In genomic region chr4:108118505-108118904, GRCh38 we compare ENCODE assay signal across 8 cellular contexts. TPM values are rescaled to one million over a fixed set of nuclear protein-coding genes. Genes with fewer than 3 reads are reported as not detected.
DNase-seq lines count a peak whose midpoint lies in the region; ATAC-seq, FAIRE-seq and TF ChIP-seq lines count a peak whose summit lies in the region.

No MANE protein-coding gene starts in this region.

- H3K27ac ChIP-seq in GM12878 (ENCODE audit: control insufficient read depth, insufficient read depth) = peak overlapping the region; percentile 35; the same call in 1 of the 2 replicates

- no TSS peak for BruUV-seq in GM12878 (replicated peaks; lab: Mats Ljungman, UMichigan)

- in situ Hi-C loops in GM12878 (cut with MboI) = no loop called here

- RAD21 ChIA-PET in GM12878 (lab: Charles Lee; ENCODE audit: unreplicated experiment) = interaction anchor here (0.6 to 2.3 kb wide), 10 partner anchors 10 to 56 kb away, joined by 3 to 11 read pairs (median 4); partner anchors contain the start of gene LEF1

- H3K4me1 ChIP-seq in GM12878 (ENCODE audit: control insufficient read depth, insufficient read depth, low read length) = peaks cover 29% of the 10 kb centered on the region

- TF ChIP-seq POLR2A in GM12878 (IDR thresholded peaks at IDR 0.05; ENCODE audit: low read depth, low read length) = no peak

- CTCF ChIA-PET in GM12878 (lab: Yijun Ruan, JAX) = interaction anchor here (0.7 to 1.5 kb wide), 7 partner anchors 20 to 454 kb away, joined by 3 to 5 read pairs (median 3); no protein-coding TSS in a partner anchor

- H4K20me1 ChIP-seq in GM12878 (ENCODE audit: control insufficient read depth, insufficient read depth) = no peaks in the 10 kb centered on the region

- no peaks in the 10 kb centered on the region for H3K9me3 Mint-ChIP-seq in activated CD4-positive, alpha-beta T cell treated with anti-CD3 and anti-CD28 coated beads, Interleukin-2, amount 10 ng/mL, durations not matched to agents 24 days and 14 days

- no peak for TF ChIP-seq CTCF in GM12878 (IDR thresholded peaks at IDR 0.05 in 2 of 3, conservative IDR thresholded peaks at IDR 0.05 in 1 of 3; ENCODE audit: control insufficient read depth in 2 of 3, extremely low read depth in 1 of 3, insufficient read depth in 1 of 3, low read depth in 3 of 3, low read length in 3 of 3)

- no peak overlapping the region for H3K9ac ChIP-seq in GM12878 (ENCODE audit: control insufficient read depth, insufficient read depth, low read length)

- FAIRE-seq in GM12878 (lab: Jason Lieb, UNC) = peak; percentile 78

- H3K9me3 ChIP-seq in GM12878 (replicated peaks; ENCODE audit: control insufficient read depth, insufficient read depth, low read length) = no peaks in the 10 kb centered on the region

- no peaks in the 10 kb centered on the region for H3K79me2 ChIP-seq in GM12878 (ENCODE audit: control insufficient read depth, insufficient read depth, low read length)

- no peak overlapping the region; the same call in 1 of the 2 replicates for H3K4me3 ChIP-seq in GM12878

- peaks cover 82% of the 10 kb centered on the region for H3K4me1 Mint-ChIP-seq in activated CD4-positive, alpha-beta T cell treated with anti-CD3 and anti-CD28 coated beads, Interleukin-2, amount 10 ng/mL, durations not matched to agents 24 days and 14 days

- WGBS in GM12878 (ENCODE audit: insufficient coverage, insufficient replicate concordance, low lambda C conversion rate, missing lambda C conversion rate) = 0% methylated on average over 3 of the region's 3 CpGs

- H3K27me3 ChIP-seq in GM12878 (replicated peaks in 1 of 2; ENCODE audit: control insufficient read depth in 2 of 2, insufficient read depth in 2 of 2, low read length in 1 of 2) = no peaks in the 10 kb centered on the region

- H3K27ac Mint-ChIP-seq in activated CD4-positive, alpha-beta T cell treated with anti-CD3 and anti-CD28 coated beads, Interleukin-2, amount 10 ng/mL, durations not matched to agents 24 days and 14 days = peak overlapping the region; percentile 91

- peak overlapping the region; percentile 66 for H3K4me3 Mint-ChIP-seq in activated CD4-positive, alpha-beta T cell treated with anti-CD3 and anti-CD28 coated beads, Interleukin-2, amount 10 ng/mL, durations not matched to agents 24 days and 14 days

- POLR2A ChIA-PET in GM12878 (lab: Charles Lee) = interaction anchor here (0.5 to 1.5 kb wide), 3 partner anchors 10 to 399 kb away, joined by 3 to 7 read pairs (median 7); partner anchors contain the start of gene PAPSS1

- no peak overlapping the region for H2AFZ ChIP-seq in GM12878 (ENCODE audit: control insufficient read depth, low read depth, low read length)

- ATAC-seq in HG02678 (IDR thresholded peaks at IDR 0.05; ENCODE audit: unreplicated experiment) (peak; percentile 88), GM12878 (peak; percentile 85)

- intact Hi-C loops in activated CD4-positive, alpha-beta T cell treated with anti-CD3 and anti-CD28 coated beads, Interleukin-2, amount 10 ng/mL, durations not matched to agents 24 days and 14 days (cut with micrococcal nuclease) = loop anchor here (2.0 kb wide), 1 partner anchor 18 kb away; no protein-coding TSS in a partner anchor
- intact Hi-C loops in GM12878 (cut with micrococcal nuclease; ENCODE audit: unreplicated experiment) = loop anchor here (5.0 kb wide), 1 partner anchor 49 kb away; the partner anchor contains the start of gene LEF1

- TF ChIP-seq RAD21 in GM12878 (IDR thresholded peaks at IDR 0.05; ENCODE audit: insufficient read depth, low read depth, low read length) = no peak

- DNase-seq in activated CD4-positive, alpha-beta T cell treated with anti-CD3 and anti-CD28 coated beads, Interleukin-2, amount 10 ng/mL, durations not matched to agents 24 days and 14 days = peak; percentile 82
- DNase-seq in activated CD4-positive, alpha-beta T cell treated with anti-CD3 and anti-CD28 coated beads, Interleukin-2, amount 50 U/mL, for 48 hours = no peak
- DNase-seq in NCI-H1436 (lab: John Stamatoyannopoulos, UW) = peak; percentile 60
- DNase-seq in GM12878 (ENCODE audit: low read depth, low spot score) = peak; percentile 66
- no peak for DNase-seq in epidermal melanocyte (ENCODE audit: insufficient read length, low spot score)
- no peak for DNase-seq in mesenteric fat pad (ENCODE audit: low spot score)
- DNase-seq in CD1c-positive myeloid dendritic cell (ENCODE audit: extremely low spot score) = no peak

- SMC1A ChIA-PET in GM12878 (lab: Charles Lee; ENCODE audit: uncharacterized antibody, unreplicated experiment) = interaction anchor here (0.9 to 6.4 kb wide), 10 partner anchors 9 to 124 kb away, joined by 3 to 44 read pairs (median 4); no protein-coding TSS in a partner anchor

- H3K36me3 Mint-ChIP-seq in activated CD4-positive, alpha-beta T cell treated with anti-CD3 and anti-CD28 coated beads, Interleukin-2, amount 10 ng/mL, durations not matched to agents 24 days and 14 days (ENCODE audit: low read depth) = peaks cover 40% of the 10 kb centered on the region

- TF ChIP-seq EP300 in GM12878 (IDR thresholded peaks at IDR 0.05; ENCODE audit: borderline replicate concordance in 1 of 2, control insufficient read depth in 1 of 2, low read depth in 2 of 2, low read length in 2 of 2) = peak; percentile 85

- H3K27me3 Mint-ChIP-seq in activated CD4-positive, alpha-beta T cell treated with anti-CD3 and anti-CD28 coated beads, Interleukin-2, amount 10 ng/mL, durations not matched to agents 24 days and 14 days = no peaks in the 10 kb centered on the region

- H3K36me3 ChIP-seq in GM12878 (ENCODE audit: control insufficient read depth in 2 of 2, insufficient read depth in 2 of 2, low read length in 1 of 2) = no peaks in the 10 kb centered on the region

- H3K4me2 ChIP-seq in GM12878 (ENCODE audit: control insufficient read depth, insufficient read depth) = peak overlapping the region; percentile 28

TF ChIP-seq in GM12878, 131 proteins besides CTCF, POLR2A, EP300 and RAD21 (continues in another document):
- TF ChIP-seq RCOR1 (conservative IDR thresholded peaks at IDR 0.05; ENCODE audit: low read depth, low read length) (peak; percentile 84; the same call in 1 of the 2 replicates), MXI1 (IDR thresholded peaks at IDR 0.05; ENCODE audit: low read depth, low read length) (no peak; the same call in 1 of the 2 replicates), PBX3 (IDR thresholded peaks at IDR 0.05; ENCODE audit: insufficient replicate concordance, low read depth, low read length) (peak; percentile 35), SMC3 (IDR thresholded peaks at IDR 0.05; ENCODE audit: borderline replicate concordance, low read length) (no peak), YBX1 (IDR thresholded peaks at IDR 0.05) (no peak), ZSCAN29 (IDR thresholded peaks at IDR 0.05) (peak; percentile 51; the same call in 1 of the 2 replicates), ZNF622 (IDR thresholded peaks at IDR 0.05) (no peak), SKIL (IDR thresholded peaks at IDR 0.05; ENCODE audit: low read depth, poor library complexity, severe bottlenecking) (peak; percentile 89), FOXM1 (IDR thresholded peaks at IDR 0.05; ENCODE audit: low read depth, low read length) (peak; percentile 82; the same call in 1 of the 2 replicates), CEBPB (IDR thresholded peaks at IDR 0.05; ENCODE audit: borderline replicate concordance in 1 of 2, low read depth in 2 of 2, low read length in 2 of 2) (no peak), ESRRA (IDR thresholded peaks at IDR 0.05; ENCODE audit: low read length) (no peak)

RNA-seq across cellular contexts. Expression of gene LEF1, which starts 50.2 kb away (rescaled TPM):
- total RNA-seq in activated CD4-positive, alpha-beta T cell treated with anti-CD3 and anti-CD28 coated beads, Interleukin-2, amount 10 ng/mL, durations not matched to agents 24 days and 14 days = 131 and 141 TPM in 2 replicates
- total RNA-seq in GM12878 (2013; cell fraction: nucleolus; rRNA removed) = 14.4 and 16.8 TPM in 2 replicates
- total RNA-seq in GM12878 (2014; rRNA removed) (22.7 and 23.9 TPM in 2 replicates), GM12878 (2014; rRNA removed; fragmentation: Illumina TruSeq; extraction: Trizol) (24.3 and 24.5 TPM in 2 replicates), GM12878 (2021) (18.0 and 18.4 TPM in 2 replicates), mesenteric fat pad (3.1 TPM)
- 8.4 TPM for polyA plus RNA-seq in GM12878 (2011; ENCODE audit: low read depth)
- polyA plus RNA-seq in GM12878 (2011; rRNA removed) (10.4 and 12.7 TPM in 2 replicates), GM12878 (2014; fragmentation: Illumina TruSeq; extraction: Trizol) (38.1 and 53.6 TPM in 2 replicates), GM12878 (2014; fragmentation: Nextera tagmentation; extraction: Ambion mirVana) (10 to 100 TPM; 10.2 to 10.5 TPM), GM12878 (2014; rRNA removed) (14.9 and 20.5 TPM in 2 replicates), GM12878 (2016; fragmentation: Nextera tagmentation; extraction: Ambion mirVana) (10 to 100 TPM; 16.7 to 23.5 TPM)
- 9.4 and 10.7 TPM in 2 replicates for polyA plus RNA-seq in GM12878 (2011; cell fraction: cytosol; rRNA removed)
- 7.4 and 9.6 TPM in 2 replicates for polyA plus RNA-seq in GM12878 (2011; cell fraction: nucleus; rRNA removed)
- 10.2 and 12.1 TPM in 2 replicates for polyA plus RNA-seq in GM12878 (2012)
- 15.9 and 18.7 TPM in 2 replicates for polyA minus RNA-seq in GM12878 (2011; rRNA and poly(A)+ RNA removed)
- 2.7 and 3.7 TPM in 2 replicates for polyA minus RNA-seq in GM12878 (2011; cell fraction: cytosol; rRNA and poly(A)+ RNA removed)
- 6.0 and 11.5 TPM in 2 replicates for polyA minus RNA-seq in GM12878 (2011; cell fraction: nucleus; rRNA and poly(A)+ RNA removed)

Comparison
In these comparisons a context has a peak if more than half of its experiments do, and no peak if none do; other contexts are left out.
1. DNase-seq: peak in activated CD4-positive, alpha-beta T cell treated with anti-CD3 and anti-CD28 coated beads, Interleukin-2, amount 10 ng/mL, durations not matched to agents 24 days and 14 days (single experiment), NCI-H1436 (single experiment) and GM12878 (single experiment); none in activated CD4-positive, alpha-beta T cell treated with anti-CD3 and anti-CD28 coated beads, Interleukin-2, amount 50 U/mL, for 48 hours (0 of 2), epidermal melanocyte (single experiment), mesenteric fat pad (single experiment) and CD1c-positive myeloid dendritic cell (single experiment).